ENCODE assay signal across 8 cellular contexts in the genomic region with DNA sequence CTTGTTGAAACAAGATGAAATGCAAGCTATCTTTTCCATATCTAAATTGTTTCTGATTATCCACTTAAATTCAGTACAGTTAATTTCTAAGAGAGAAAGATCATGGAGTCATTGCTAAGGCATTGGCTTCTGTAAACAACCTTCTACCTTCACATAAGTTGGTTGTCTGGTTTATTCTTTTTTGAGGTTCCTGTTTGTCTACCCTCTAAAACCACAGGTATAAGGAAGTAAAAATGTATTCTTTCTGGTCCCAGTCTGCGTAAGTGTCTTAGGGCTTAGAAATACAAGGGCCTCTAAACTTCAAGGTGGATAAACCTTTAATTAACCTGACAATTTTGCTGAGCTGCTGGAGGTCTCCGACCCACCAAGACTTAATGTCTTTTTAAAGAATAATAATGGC. TPM values are rescaled to one million over a fixed set of nuclear protein-coding genes. Genes with fewer than 3 reads are reported as not detected.
DNase-seq lines count a peak whose midpoint lies in the region; ATAC-seq lines count a peak whose summit lies in the region.
"Had no signal": no experiment of that assay in that cellular context is flagged by ENCODE, and none has a peak within 500 bp of the region (broad histone marks: within the 10 kb centered on the region; RNA-seq: fewer than 3 reads in every experiment).

No MANE protein-coding gene starts in this region.

- H3K4me1 Mint-ChIP-seq in T-cell: peaks cover 34 to 45% (median 40%) of the 10 kb centered on the region in 3 donors
- peaks cover 18 to 35% of the 10 kb centered on the region in 2 donors for H3K4me1 Mint-ChIP-seq in natural killer cell treated with Interleukin-12 subunit alpha and Interleukin-12 subunit beta and Interleukin-15 and Interleukin-18, amount 100 ng/mL, for 72 hours (ENCODE audit: low read depth in 2 of 2)

- peak overlapping the region; percentile 77 to 89 for H3K27ac Mint-ChIP-seq in T-cell
- peak overlapping the region; percentile 57 to 84 for H3K27ac Mint-ChIP-seq in natural killer cell treated with Interleukin-12 subunit alpha and Interleukin-12 subunit beta and Interleukin-15 and Interleukin-18, amount 100 ng/mL, for 72 hours

- CTCF ChIA-PET in T-cell (lab: Charles Lee): interaction anchor here in 1 of 2 donors (1.2 to 1.7 kb wide), 3 partner anchors 32 to 53 kb away, joined by 3 to 4 read pairs (median 3); no protein-coding TSS in a partner anchor

- H3K27me3 Mint-ChIP-seq in T-cell: no peaks in the 10 kb centered on the region
- peaks cover 0 to under 1% of the 10 kb centered on the region in 2 donors for H3K27me3 Mint-ChIP-seq in natural killer cell treated with Interleukin-12 subunit alpha and Interleukin-12 subunit beta and Interleukin-15 and Interleukin-18, amount 100 ng/mL, for 72 hours

- H3K36me3 Mint-ChIP-seq in T-cell: no peaks in the 10 kb centered on the region
- H3K36me3 Mint-ChIP-seq in natural killer cell treated with Interleukin-12 subunit alpha and Interleukin-12 subunit beta and Interleukin-15 and Interleukin-18, amount 100 ng/mL, for 72 hours: no peaks in the 10 kb centered on the region

- H3K4me3 Mint-ChIP-seq in T-cell: peak overlapping the region in 2 of 3 donors; percentile 39 to 40
- peak overlapping the region; percentile 64 for H3K4me3 Mint-ChIP-seq in natural killer cell treated with Interleukin-12 subunit alpha and Interleukin-12 subunit beta and Interleukin-15 and Interleukin-18, amount 100 ng/mL, for 72 hours

- H3K9me3 Mint-ChIP-seq in T-cell: no peaks in the 10 kb centered on the region
- H3K9me3 Mint-ChIP-seq in natural killer cell treated with Interleukin-12 subunit alpha and Interleukin-12 subunit beta and Interleukin-15 and Interleukin-18, amount 100 ng/mL, for 72 hours: no peaks in the 10 kb centered on the region

- DNase-seq in HT-29 (ENCODE audit: low spot score) (peak; percentile 22), T-cell (peak in 1 of 34 experiments; percentile 16), SW480 (ENCODE audit: low spot score) (no peak), islet precursor cell (no peak)
- no peak for DNase-seq in natural killer cell treated with Interleukin-12 subunit alpha and Interleukin-12 subunit beta and Interleukin-15 and Interleukin-18, amount 100 ng/mL, for 72 hours (ENCODE audit: low spot score)
- DNase-seq in activated effector memory CD4-positive, alpha-beta T cell treated with anti-CD3 and anti-CD28 coated beads, Interleukin-2, amount 50 U/mL, for 16 hours: no peak
- DNase-seq: posterior cingulate gyrus had no signal

- POLR2A ChIA-PET in T-cell (lab: Charles Lee): interaction anchor here (0.5 to 1.7 kb wide), 5 partner anchors 8 to 90 kb away, joined by 3 to 8 read pairs (median 4); no protein-coding TSS in a partner anchor

- ATAC-seq in GM18511 (IDR thresholded peaks at IDR 0.05; ENCODE audit: unreplicated experiment) (peak; percentile 17), T-cell (replicated peaks in 1 of 4) (peak; percentile 17 to 40 (median 32))
- no peak for ATAC-seq in natural killer cell treated with Interleukin-12 subunit alpha and Interleukin-12 subunit beta and Interleukin-15 and Interleukin-18, amount 100 ng/mL, for 72 hours

RNA-seq across cellular contexts. Expression of gene ATOSA, which starts 3.6 kb away (rescaled TPM):
- total RNA-seq in HT-29 (2014; rRNA removed; shearing (Covaris generic)): 5.3 and 6.8 TPM in 2 replicates
- 100 to 1,000 TPM in 2 of 5 donors, 10 to 100 TPM in 3; 88.2 to 121 (median 96.1) TPM for total RNA-seq in T-cell
- total RNA-seq in natural killer cell treated with Interleukin-12 subunit alpha and Interleukin-12 subunit beta and Interleukin-15 and Interleukin-18, amount 100 ng/mL, for 72 hours: 10 to 100 TPM; 34.1 to 42.0 TPM

Comparison
In these comparisons a context has a peak if more than half of its experiments do, and no peak if none do; other contexts are left out.
1. ATAC-seq: peak in GM18511 (single experiment) and T-cell (4 of 4); none in natural killer cell treated with Interleukin-12 subunit alpha and Interleukin-12 subunit beta and Interleukin-15 and Interleukin-18, amount 100 ng/mL, for 72 hours (0 of 2).